Comparison of ENCODE assay signal across 21 cellular contexts in the genomic region with DNA sequence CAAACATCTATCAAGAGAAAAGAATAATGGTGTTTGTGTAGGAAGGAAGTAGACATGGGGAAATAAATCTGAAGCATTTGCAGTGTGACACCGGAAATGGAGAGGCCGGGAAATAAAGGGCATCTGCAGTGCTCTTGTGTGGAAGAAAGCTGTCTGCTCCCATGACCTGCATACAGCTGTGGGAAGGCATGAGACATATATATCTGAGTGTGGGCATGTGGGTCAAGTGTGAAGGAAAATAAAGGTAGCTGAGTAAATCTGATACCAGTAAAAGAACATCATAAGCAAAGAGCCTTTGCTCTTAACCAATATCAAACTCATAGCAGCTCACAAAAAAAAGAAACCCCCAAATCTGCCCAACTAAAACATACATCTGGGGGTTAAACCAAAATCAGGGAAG.
"Had no signal": no experiment of that assay in that cellular context is flagged by ENCODE, and none has a peak within 500 bp of the region (broad histone marks: within the 10 kb centered on the region; RNA-seq: fewer than 3 reads in every experiment).

No MANE protein-coding gene starts in this region.

- H3K4me3 ChIP-seq: gastrocnemius medialis, heart right ventricle, mucosa of descending colon, neural progenitor cell, pancreas, testis, transverse colon had no signal

- DNase-seq: effector memory CD4-positive, alpha-beta T cell; gastrocnemius medialis; heart right ventricle; hypothalamus; left ventricle myocardium superior; mucosa of descending colon; naive thymus-derived CD8-positive, alpha-beta T cell; nucleus accumbens; pancreas; right cardiac atrium; stimulated activated CD4-positive, alpha-beta T cell treated with anti-CD3 and anti-CD28 coated beads, Interleukin-4, amount 100 ng/mL, for 1 hour; stimulated activated CD8-positive, alpha-beta memory T cell treated with anti-CD3 and anti-CD28 coated beads, Interleukin-4, amount 100 ng/mL, for 48 hours; testis; transverse colon had no signal

- H3K36me3 Mint-ChIP-seq: naive thymus-derived CD8-positive, alpha-beta T cell; neural progenitor cell; stimulated activated memory B cell treated with anti-CD40 and anti-IgM and Interleukin-4, amounts not matched to agents 10 μg/mL and 1 μg/mL and 100 μg/mL, for 72 hours had no signal

- H3K4me3 Mint-ChIP-seq: naive thymus-derived CD8-positive, alpha-beta T cell; neural progenitor cell; stimulated activated memory B cell treated with anti-CD40 and anti-IgM and Interleukin-4, amounts not matched to agents 10 μg/mL and 1 μg/mL and 100 μg/mL, for 72 hours; stimulated activated naive CD8-positive, alpha-beta T cell treated with anti-CD3 and anti-CD28 coated beads, Interleukin-15, Interleukin-2, amounts not matched to agents 100 ng/mL and 50 ng/mL, for 24 hours had no signal

- H3K4me2 ChIP-seq: neural progenitor cell had no signal

- H3K27ac Mint-ChIP-seq: naive thymus-derived CD8-positive, alpha-beta T cell; neural progenitor cell; progenitor cell of endocrine pancreas; stimulated activated memory B cell treated with anti-CD40 and anti-IgM and Interleukin-4, amounts not matched to agents 10 μg/mL and 1 μg/mL and 100 μg/mL, for 72 hours; stimulated activated naive CD8-positive, alpha-beta T cell treated with anti-CD3 and anti-CD28 coated beads, Interleukin-15, Interleukin-2, amounts not matched to agents 100 ng/mL and 50 ng/mL, for 24 hours had no signal

- H3K4me1 ChIP-seq: gastrocnemius medialis, heart right ventricle, neural progenitor cell, pancreas, testis, transverse colon had no signal

- H3K27ac ChIP-seq: gastrocnemius medialis, heart right ventricle, neural progenitor cell, pancreas, testis, transverse colon had no signal

- H3K27me3 ChIP-seq: gastrocnemius medialis, heart right ventricle, neural progenitor cell, pancreas, testis, transverse colon had no signal

- H3K4me1 Mint-ChIP-seq: naive thymus-derived CD8-positive, alpha-beta T cell; neural progenitor cell; stimulated activated memory B cell treated with anti-CD40 and anti-IgM and Interleukin-4, amounts not matched to agents 10 μg/mL and 1 μg/mL and 100 μg/mL, for 72 hours had no signal

- H3K9me3 ChIP-seq: gastrocnemius medialis, mucosa of descending colon, pancreas, testis, transverse colon had no signal

- H3K9me3 Mint-ChIP-seq: neural progenitor cell had no signal

- H3K36me3 ChIP-seq: gastrocnemius medialis, heart right ventricle, neural progenitor cell, pancreas, transverse colon had no signal

- ATAC-seq: esophagus mucosa; gastrocnemius medialis; heart right ventricle; left ventricle myocardium superior; mucosa of descending colon; naive thymus-derived CD8-positive, alpha-beta T cell; pancreas; right cardiac atrium; stimulated activated memory B cell treated with anti-CD40 and anti-IgM and Interleukin-4, amounts not matched to agents 10 μg/mL and 1 μg/mL and 100 μg/mL, for 72 hours had no signal

- FAIRE-seq: endometrium, islet of Langerhans, pancreas had no signal
